23 cellular contexts compared by ENCODE assay signal in genomic region chr12:130205531-130205930, GRCh38. TPM values are rescaled to one million over a fixed set of nuclear protein-coding genes. Genes with fewer than 3 reads are reported as not detected.
A peak's percentile ranks its signal among the peaks of the same experiment; 100 is the strongest.
DNase-seq lines count a peak whose midpoint lies in the region; ATAC-seq and TF ChIP-seq lines count a peak whose summit lies in the region.
"Had no signal": no experiment of that assay in that cellular context is flagged by ENCODE, and none has a peak within 500 bp of the region (broad histone marks: within the 10 kb centered on the region; RNA-seq: fewer than 3 reads in every experiment).

No MANE protein-coding gene starts in this region.

- intact Hi-C loops in upper lobe of right lung (cut with DNase I): no loop called here

- no peaks in the 10 kb centered on the region for H3K4me1 ChIP-seq in upper lobe of right lung
- H3K4me1 ChIP-seq: A549; BE2C; BLaER1 treated with 17β-estradiol and CSF1 and Interleukin-3, amounts not matched to agents 10 nM and 100 nM had no signal

- DNase-seq in coronary artery (ENCODE audit: low spot score) (peak; percentile 3), nephron progenitor cell (no peak), upper lobe of right lung (no peak), inferior parietal cortex (ENCODE audit: extremely low spot score) (no peak)
- DNase-seq: 8988T; ACHN; AML-193; BE2C; CD4-positive, alpha-beta T cell; CD8-positive, alpha-beta memory T cell; DMS 273 treated with DMSO at 0.1 percent for 48 hours; DMS79; EL; GDM1; H9 had no signal

- peaks cover 57% of the 10 kb centered on the region for H3K9me3 Mint-ChIP-seq in nephron progenitor cell

- H3K4me3 ChIP-seq in coronary artery (no peak overlapping the region), upper lobe of right lung (no peak overlapping the region)
- H3K4me3 ChIP-seq: A549; BLaER1 treated with 17β-estradiol and CSF1 and Interleukin-3, amounts not matched to agents 10 nM and 100 nM; GM12878; GM23338 had no signal

- H3K9me3 ChIP-seq in upper lobe of right lung: no peaks in the 10 kb centered on the region
- H3K9me3 ChIP-seq: BE2C; BLaER1 treated with 17β-estradiol and CSF1 and Interleukin-3, amounts not matched to agents 10 nM and 100 nM had no signal

- H3K27ac Mint-ChIP-seq in nephron progenitor cell: peak overlapping the region; percentile 19
- H3K27ac Mint-ChIP-seq: CD14-positive monocyte; CD4-positive, alpha-beta T cell; CD8-positive, alpha-beta memory T cell; GM23338; H9 had no signal

- H3K4me3 Mint-ChIP-seq in nephron progenitor cell: no peak overlapping the region
- H3K4me3 Mint-ChIP-seq: CD14-positive monocyte; CD4-positive, alpha-beta T cell; CD8-positive, alpha-beta memory T cell; GM23338; H9 had no signal

- no peaks in the 10 kb centered on the region for H3K27me3 ChIP-seq in upper lobe of right lung
- H3K27me3 ChIP-seq: BLaER1 treated with 17β-estradiol and CSF1 and Interleukin-3, amounts not matched to agents 10 nM and 100 nM had no signal

- TF ChIP-seq CTCF in coronary artery (IDR thresholded peaks at IDR 0.05) (no peak), nephron progenitor cell (IDR thresholded peaks at IDR 0.05) (no peak), upper lobe of right lung (IDR thresholded peaks at IDR 0.05) (no peak)

- peaks cover 11% of the 10 kb centered on the region for H3K27me3 Mint-ChIP-seq in nephron progenitor cell (ENCODE audit: low read depth, poor library complexity)

- H3K36me3 Mint-ChIP-seq in nephron progenitor cell (ENCODE audit: low read depth): peaks cover 31% of the 10 kb centered on the region
- H3K36me3 Mint-ChIP-seq: CD14-positive monocyte; CD8-positive, alpha-beta memory T cell had no signal

- ATAC-seq in esophagus mucosa (peak; percentile 79), GM21528 (IDR thresholded peaks at IDR 0.05; ENCODE audit: low FRiP score, unreplicated experiment) (no peak), upper lobe of right lung (no peak)
- ATAC-seq: A549, GM12878, GM23338, HCT116 had no signal

- H3K4me1 Mint-ChIP-seq in nephron progenitor cell: peaks cover 27% of the 10 kb centered on the region
- H3K4me1 Mint-ChIP-seq: CD14-positive monocyte; CD8-positive, alpha-beta memory T cell; GM23338; H9 had no signal

- no peaks in the 10 kb centered on the region for H3K36me3 ChIP-seq in upper lobe of right lung
- H3K36me3 ChIP-seq: BE2C; BLaER1 treated with 17β-estradiol and CSF1 and Interleukin-3, amounts not matched to agents 10 nM and 100 nM had no signal

- no peak overlapping the region for H3K27ac ChIP-seq in coronary artery
- no peak overlapping the region for H3K27ac ChIP-seq in upper lobe of right lung
- H3K27ac ChIP-seq: A549; BLaER1 treated with 17β-estradiol and CSF1 and Interleukin-3, amounts not matched to agents 10 nM and 100 nM had no signal

RNA-seq across cellular contexts. Expression of gene FZD10, which starts 43.3 kb away (rescaled TPM):
- total RNA-seq in esophagus mucosa: 13.7 TPM
- 0.84 TPM for total RNA-seq in upper lobe of right lung
- total RNA-seq: CD4-positive, alpha-beta T cell; CD8-positive, alpha-beta memory T cell; GM12878 had no signal
